1 cellular context compared by ENCODE assay signal in genomic region chr17:42772945-42773289, GRCh38.
TF ChIP-seq lines count a peak whose summit lies in the region.

No MANE protein-coding gene starts in this region.

TF ChIP-seq in K562, 482 proteins besides CTCF, POLR2A, EP300 and RAD21:
- no peak for TF ChIP-seq KHSRP (IDR thresholded peaks at IDR 0.05)
- no peak for TF ChIP-seq EP400 (IDR thresholded peaks at IDR 0.05)
- TF ChIP-seq GABPA (tag; conservative IDR thresholded peaks at IDR 0.05; ENCODE audit: low read depth) = 0 out of 2 replicates have a peak, but pooled peaks have one; percentile 6
- no peak for TF ChIP-seq SAP30 (IDR thresholded peaks at IDR 0.05; ENCODE audit: borderline replicate concordance, insufficient read depth, low read depth, low read length, poor library complexity, severe bottlenecking)
- TF ChIP-seq, protein P1, sequence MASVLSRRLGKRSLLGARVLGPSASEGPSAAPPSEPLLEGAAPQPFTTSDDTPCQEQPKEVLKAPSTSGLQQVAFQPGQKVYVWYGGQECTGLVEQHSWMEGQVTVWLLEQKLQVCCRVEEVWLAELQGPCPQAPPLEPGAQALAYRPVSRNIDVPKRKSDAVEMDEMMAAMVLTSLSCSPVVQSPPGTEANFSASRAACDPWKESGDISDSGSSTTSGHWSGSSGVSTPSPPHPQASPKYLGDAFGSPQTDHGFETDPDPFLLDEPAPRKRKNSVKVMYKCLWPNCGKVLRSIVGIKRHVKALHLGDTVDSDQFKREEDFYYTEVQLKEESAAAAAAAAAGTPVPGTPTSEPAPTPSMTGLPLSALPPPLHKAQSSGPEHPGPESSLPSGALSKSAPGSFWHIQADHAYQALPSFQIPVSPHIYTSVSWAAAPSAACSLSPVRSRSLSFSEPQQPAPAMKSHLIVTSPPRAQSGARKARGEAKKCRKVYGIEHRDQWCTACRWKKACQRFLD (CRISPR knock-in tag; IDR thresholded peaks at IDR 0.05) = 0 out of 2 replicates have a peak, but pooled peaks have one; percentile 3
- peak; percentile 61; the same call in 1 of the 2 replicates for TF ChIP-seq ZNF197 (CRISPR knock-in tag; IDR thresholded peaks at IDR 0.05; ENCODE audit: low read depth)
- 0 out of 2 replicates have a peak, but pooled peaks have one; percentile 17 for TF ChIP-seq ZNF518B (CRISPR knock-in tag; IDR thresholded peaks at IDR 0.05)
TF ChIP-seq in K562: peak in this region for 4.
